In genomic region chr3:160022068-160022467, GRCh38 we compare ENCODE assay signal across 19 cellular contexts. TPM values are rescaled to one million over a fixed set of nuclear protein-coding genes. Genes with fewer than 3 reads are reported as not detected.
A peak's percentile ranks its signal among the peaks of the same experiment; 100 is the strongest.
DNase-seq lines count a peak whose midpoint lies in the region; TF ChIP-seq lines count a peak whose summit lies in the region.
"Had no signal": no experiment of that assay in that cellular context is flagged by ENCODE, and none has a peak within 500 bp of the region (broad histone marks: within the 10 kb centered on the region; RNA-seq: fewer than 3 reads in every experiment).

No MANE protein-coding gene starts in this region.

- no peak overlapping the region for H2BK5ac ChIP-seq in H9 (ENCODE audit: insufficient read length, low read length)

- H2AK5ac ChIP-seq in H9 (ENCODE audit: insufficient read length, low read length) = no peak overlapping the region

- no peak overlapping the region for H4K91ac ChIP-seq in H9 (ENCODE audit: insufficient read length, low read depth, low read length)

- H3K4me1 Mint-ChIP-seq in activated naive CD4-positive, alpha-beta T cell treated with anti-CD3 and anti-CD28 coated beads, Interleukin-2, amount 10 ng/mL, durations not matched to agents 7 days and 5 days = peaks cover 4% of the 10 kb centered on the region
- H3K4me1 Mint-ChIP-seq in activated T-helper 2 cell treated with anti-CD3 and anti-CD28 coated beads, Interferon-gamma antibody, Interleukin-2, Interleukin-4, amounts not matched to agents 10 μg/mL and 5 μg/mL and 100 μg/mL, durations not matched to agents 14 hours and 24 hours and 36 hours (ENCODE audit: low read depth) = peaks cover 29% of the 10 kb centered on the region
- H3K4me1 Mint-ChIP-seq in H9 = no peaks in the 10 kb centered on the region
- H3K4me1 Mint-ChIP-seq: B cell had no signal

- H3K27ac ChIP-seq in HEK293 (ENCODE audit: extremely low read depth, low read depth, low read length) (no peak overlapping the region), H9 (ENCODE audit: insufficient read length, low read depth, low read length) (no peak overlapping the region)
- H3K27ac ChIP-seq: 22Rv1; A549; BLaER1 treated with 17β-estradiol and CSF1 and Interleukin-3, amounts not matched to agents 10 nM and 100 nM; C4-2B had no signal

- no peak overlapping the region for H2BK120ac ChIP-seq in H9 (ENCODE audit: low read depth, low read length, poor library complexity, severe bottlenecking)

- H4K8ac ChIP-seq in H9 (replicated peaks; ENCODE audit: insufficient read length, low read depth, low read length) = no peak overlapping the region

- H3K4me1 ChIP-seq in HEK293 (ENCODE audit: control insufficient read depth, insufficient read depth, low read length) (no peaks in the 10 kb centered on the region), H9 (ENCODE audit: insufficient read depth, low read length) (no peaks in the 10 kb centered on the region)
- H3K4me1 ChIP-seq: Caco-2 had no signal

- H3K79me2 ChIP-seq in H9 (ENCODE audit: insufficient read depth, low read length) = no peaks in the 10 kb centered on the region

- no peak overlapping the region for H3K4ac ChIP-seq in H9 (ENCODE audit: low read depth, low read length)

- H3K23ac ChIP-seq in H9 (ENCODE audit: insufficient read length, low read depth, low read length) = no peak overlapping the region

- H3K14ac ChIP-seq in H9 (ENCODE audit: insufficient read depth, low read length) = no peak overlapping the region

- H3K9me3 ChIP-seq in HEK293 (ENCODE audit: control insufficient read depth, insufficient read depth, low read depth, low read length) (no peaks in the 10 kb centered on the region), H9 (ENCODE audit: control insufficient read depth, low read depth, low read length) (no peaks in the 10 kb centered on the region)
- H3K9me3 ChIP-seq: A549; BLaER1 treated with 17β-estradiol and CSF1 and Interleukin-3, amounts not matched to agents 10 nM and 100 nM; Caco-2 had no signal

- CTCF ChIA-PET in activated naive CD4-positive, alpha-beta T cell treated with anti-CD3 and anti-CD28 coated beads, Interleukin-2, amount 10 ng/mL, durations not matched to agents 7 days and 5 days (lab: Charles Lee) = interaction anchor here (1.7 kb wide), 1 partner anchor 16 kb away, joined by 9 read pairs; no protein-coding TSS in a partner anchor
- CTCF ChIA-PET in HEK293 (lab: Yijun Ruan, JAX) = interaction anchor here (0.9 kb wide), 1 partner anchor 16 kb away, joined by 4 read pairs; no protein-coding TSS in a partner anchor

- POLR2A ChIA-PET in HEK293 (lab: Yijun Ruan, JAX) = no interaction called here

- H3K27me3 ChIP-seq in H9 (ENCODE audit: insufficient read depth, low read length) = no peaks in the 10 kb centered on the region
- H3K27me3 ChIP-seq: BLaER1 treated with 17β-estradiol and CSF1 and Interleukin-3, amounts not matched to agents 10 nM and 100 nM had no signal

- no peaks in the 10 kb centered on the region for H3K36me3 Mint-ChIP-seq in activated naive CD4-positive, alpha-beta T cell treated with anti-CD3 and anti-CD28 coated beads, Interleukin-2, amount 10 ng/mL, durations not matched to agents 7 days and 5 days
- peaks cover 8% of the 10 kb centered on the region for H3K36me3 Mint-ChIP-seq in activated T-helper 2 cell treated with anti-CD3 and anti-CD28 coated beads, Interferon-gamma antibody, Interleukin-2, Interleukin-4, amounts not matched to agents 10 μg/mL and 5 μg/mL and 100 μg/mL, durations not matched to agents 14 hours and 24 hours and 36 hours (ENCODE audit: low read depth)
- no peaks in the 10 kb centered on the region for H3K36me3 Mint-ChIP-seq in H9 (ENCODE audit: insufficient read depth in 1 of 3, low read depth in 3 of 3)
- H3K36me3 Mint-ChIP-seq: CD8-positive, alpha-beta T cell had no signal

- H3K56ac ChIP-seq in H9 (ENCODE audit: insufficient read length, low read depth, low read length) = no peak overlapping the region

- no peak overlapping the region for H2BK20ac ChIP-seq in H9 (ENCODE audit: low read depth, low read length, poor library complexity, severe bottlenecking)

- H3K27me3 Mint-ChIP-seq in activated naive CD4-positive, alpha-beta T cell treated with anti-CD3 and anti-CD28 coated beads, Interleukin-2, amount 10 ng/mL, durations not matched to agents 7 days and 5 days = peaks cover 25% of the 10 kb centered on the region
- H3K27me3 Mint-ChIP-seq in activated T-helper 2 cell treated with anti-CD3 and anti-CD28 coated beads, Interferon-gamma antibody, Interleukin-2, Interleukin-4, amounts not matched to agents 10 μg/mL and 5 μg/mL and 100 μg/mL, durations not matched to agents 14 hours and 24 hours and 36 hours (ENCODE audit: low read depth) = no peaks in the 10 kb centered on the region
- H3K27me3 Mint-ChIP-seq in H9 (ENCODE audit: low read depth) = peaks cover 8% of the 10 kb centered on the region
- H3K27me3 Mint-ChIP-seq: CD4-positive, alpha-beta T cell had no signal

- no peak overlapping the region for H2BK15ac ChIP-seq in H9 (ENCODE audit: low read depth, low read length)

- TF ChIP-seq CTCF in HEK293 (tag by site-specific recombination; IDR thresholded peaks at IDR 0.05) (no peak), H9 (conservative IDR thresholded peaks at IDR 0.05) (no peak)

- no peaks in the 10 kb centered on the region for H3K36me3 ChIP-seq in HEK293 (ENCODE audit: control insufficient read depth in 2 of 2, insufficient read depth in 1 of 2, low read length in 2 of 2)
- H3K36me3 ChIP-seq: BLaER1 treated with 17β-estradiol and CSF1 and Interleukin-3, amounts not matched to agents 10 nM and 100 nM had no signal

- DNase-seq in activated naive CD4-positive, alpha-beta T cell treated with anti-CD3 and anti-CD28 coated beads, Interleukin-2, amount 10 ng/mL, durations not matched to agents 7 days and 5 days = no peak
- no peak for DNase-seq in activated naive CD4-positive, alpha-beta T cell treated with Interleukin-2 at 50 U/mL for 16 hours
- no peak for DNase-seq in activated T-helper 2 cell treated with anti-CD3 and anti-CD28 coated beads, Interferon-gamma antibody, Interleukin-2, Interleukin-4, amounts not matched to agents 10 μg/mL and 5 μg/mL and 100 μg/mL, durations not matched to agents 14 hours and 24 hours and 36 hours (ENCODE audit: low spot score)
- DNase-seq in G401 (ENCODE audit: low spot score) (no peak), H9 (no peak)
- DNase-seq: AML-193; Caco-2; Calu3; CD4-positive, alpha-beta T cell; CD8-positive, alpha-beta T cell; DMS79 treated with DMSO at 0.1 percent for 48 hours; GDM1 had no signal

- no peaks in the 10 kb centered on the region for H4K20me1 ChIP-seq in H9 (ENCODE audit: control insufficient read depth, insufficient read depth, insufficient read length)
- H4K20me1 ChIP-seq: BLaER1 treated with 17β-estradiol and CSF1 and Interleukin-3, amounts not matched to agents 10 nM and 100 nM had no signal

- no peak overlapping the region for H3K4me3 ChIP-seq in HEK293 (ENCODE audit: low read depth, low read length)
- H3K4me3 ChIP-seq: A549; BLaER1 treated with 17β-estradiol and CSF1 and Interleukin-3, amounts not matched to agents 10 nM and 100 nM; GM12878 had no signal

- no peak overlapping the region for H3T11ph ChIP-seq in H9 (ENCODE audit: low read length)

- no CpG with 5 or more reads among the region's 9 CpGs for WGBS in H9 (ENCODE audit: extremely low coverage, insufficient read length, low lambda C conversion rate)

- no peaks in the 10 kb centered on the region for H3K9me3 Mint-ChIP-seq in activated naive CD4-positive, alpha-beta T cell treated with anti-CD3 and anti-CD28 coated beads, Interleukin-2, amount 10 ng/mL, durations not matched to agents 7 days and 5 days
- H3K9me3 Mint-ChIP-seq in activated T-helper 2 cell treated with anti-CD3 and anti-CD28 coated beads, Interferon-gamma antibody, Interleukin-2, Interleukin-4, amounts not matched to agents 10 μg/mL and 5 μg/mL and 100 μg/mL, durations not matched to agents 14 hours and 24 hours and 36 hours = no peaks in the 10 kb centered on the region
- no peaks in the 10 kb centered on the region; a peak in 1 of 5 replicates for H3K9me3 Mint-ChIP-seq in H9
- H3K9me3 Mint-ChIP-seq: CD4-positive, alpha-beta T cell; CD8-positive, alpha-beta T cell had no signal

- H3K9ac ChIP-seq in H9 (ENCODE audit: extremely low read depth, insufficient read length, low read length) = no peak overlapping the region
- H3K9ac ChIP-seq: BLaER1 treated with 17β-estradiol and CSF1 and Interleukin-3, amounts not matched to agents 10 nM and 100 nM had no signal

- peak overlapping the region; percentile 43 for H3K27ac Mint-ChIP-seq in activated naive CD4-positive, alpha-beta T cell treated with anti-CD3 and anti-CD28 coated beads, Interleukin-2, amount 10 ng/mL, durations not matched to agents 7 days and 5 days
- H3K27ac Mint-ChIP-seq in activated T-helper 2 cell treated with anti-CD3 and anti-CD28 coated beads, Interferon-gamma antibody, Interleukin-2, Interleukin-4, amounts not matched to agents 10 μg/mL and 5 μg/mL and 100 μg/mL, durations not matched to agents 14 hours and 24 hours and 36 hours = peak overlapping the region; percentile 23
- H3K27ac Mint-ChIP-seq in H9 = no peak overlapping the region
- H3K27ac Mint-ChIP-seq: B cell; CD4-positive, alpha-beta T cell; CD8-positive, alpha-beta T cell had no signal

- no peak overlapping the region for H3K18ac ChIP-seq in H9 (ENCODE audit: insufficient read length, low read depth, low read length)

- H3K79me1 ChIP-seq in H9 (ENCODE audit: insufficient read depth, low read depth, low read length, poor library complexity, severe bottlenecking) = no peaks in the 10 kb centered on the region

- H2BK12ac ChIP-seq in H9 (ENCODE audit: insufficient read length, low read depth, low read length) = no peak overlapping the region

- H3K4me3 Mint-ChIP-seq in activated naive CD4-positive, alpha-beta T cell treated with anti-CD3 and anti-CD28 coated beads, Interleukin-2, amount 10 ng/mL, durations not matched to agents 7 days and 5 days = no peak overlapping the region
- no peak overlapping the region for H3K4me3 Mint-ChIP-seq in activated T-helper 2 cell treated with anti-CD3 and anti-CD28 coated beads, Interferon-gamma antibody, Interleukin-2, Interleukin-4, amounts not matched to agents 10 μg/mL and 5 μg/mL and 100 μg/mL, durations not matched to agents 14 hours and 24 hours and 36 hours (ENCODE audit: low read depth)
- H3K4me3 Mint-ChIP-seq in H9 = no peak overlapping the region
- H3K4me3 Mint-ChIP-seq: B cell; CD4-positive, alpha-beta T cell; CD8-positive, alpha-beta T cell had no signal

- in situ Hi-C loops in G401 (cut with HindIII; ENCODE audit: low sequenced_read_pairs) = no loop called here

- no peak overlapping the region for H3K4me2 ChIP-seq in H9 (ENCODE audit: insufficient read depth, insufficient read length, low read length)
- H3K4me2 ChIP-seq: A549; BLaER1 treated with 17β-estradiol and CSF1 and Interleukin-3, amounts not matched to agents 10 nM and 100 nM had no signal

- H2AFZ ChIP-seq in H9 (ENCODE audit: low read length) = no peak overlapping the region

- intact Hi-C loops in activated T-helper 2 cell treated with anti-CD3 and anti-CD28 coated beads, Interferon-gamma antibody, Interleukin-2, Interleukin-4, amounts not matched to agents 10 μg/mL and 5 μg/mL and 100 μg/mL, durations not matched to agents 14 hours and 24 hours and 36 hours (cut with micrococcal nuclease) = loop anchor here (10.0 kb wide), 1 partner anchor 543 kb away; the partner anchor contains the start of gene KPNA4

- no peak overlapping the region for H4K5ac ChIP-seq in H9 (ENCODE audit: insufficient read length, low read depth, low read length)

- H3K23me2 ChIP-seq in H9 (ENCODE audit: insufficient read length, low read depth, low read length, poor library complexity, severe bottlenecking) = no peaks in the 10 kb centered on the region

RNA-seq across cellular contexts. Expression of gene IL12A, which starts 33.4 kb away (rescaled TPM):
- total RNA-seq in activated T-helper 2 cell treated with anti-CD3 and anti-CD28 coated beads, Interferon-gamma antibody, Interleukin-2, Interleukin-4, amounts not matched to agents 10 μg/mL and 5 μg/mL and 100 μg/mL, durations not matched to agents 14 hours and 24 hours and 36 hours = 0.53 and 0.87 TPM in 2 replicates
- total RNA-seq in G401 (2014; rRNA removed; shearing (Covaris generic)) = 0.49 and 1.4 TPM in 2 replicates
- total RNA-seq in H9 (2021) = 0.35 and 0.50 TPM in 2 replicates

Comparison
In these comparisons a context has a peak if more than half of its experiments do, and no peak if none do; other contexts are left out.
1. H3K27ac Mint-ChIP-seq: peak in activated naive CD4-positive, alpha-beta T cell treated with anti-CD3 and anti-CD28 coated beads, Interleukin-2, amount 10 ng/mL, durations not matched to agents 7 days and 5 days (single experiment) and activated T-helper 2 cell treated with anti-CD3 and anti-CD28 coated beads, Interferon-gamma antibody, Interleukin-2, Interleukin-4, amounts not matched to agents 10 μg/mL and 5 μg/mL and 100 μg/mL, durations not matched to agents 14 hours and 24 hours and 36 hours (single experiment); none in H9 (0 of 3).